Comparison of ENCODE assay signal across 1 cellular context in genomic region chr16:81175325-81175891, GRCh38.
A peak's percentile ranks its signal among the peaks of the same experiment; 100 is the strongest.
TF ChIP-seq lines count a peak whose summit lies in the region.

No MANE protein-coding gene starts in this region.

TF ChIP-seq in A549, 52 proteins besides CTCF, POLR2A, EP300 and RAD21 (continued from another document):
- TF ChIP-seq HES2 (IDR thresholded peaks at IDR 0.05) (no peak), CBX8 (IDR thresholded peaks at IDR 0.05) (no peak), MAZ (IDR thresholded peaks at IDR 0.05; ENCODE audit: borderline replicate concordance, low read depth, low read length) (no peak), BCL3 (IDR thresholded peaks at IDR 0.05) (peak; percentile 48; the same call in 1 of the 3 replicates), ATOH8 (CRISPR knock-in tag; IDR thresholded peaks at IDR 0.05; ENCODE audit: low read depth) (no peak), RNF2 (IDR thresholded peaks at IDR 0.05; ENCODE audit: borderline replicate concordance, low read depth) (no peak), ZNF302 (CRISPR knock-in tag; IDR thresholded peaks at IDR 0.05) (no peak), ELK1 (IDR thresholded peaks at IDR 0.05; ENCODE audit: low read depth, low read length) (no peak), JUN (IDR thresholded peaks at IDR 0.05) (peak; percentile 51 to 53; a peak in 1 of 5 replicates), TFCP2L1 (CRISPR knock-in tag; IDR thresholded peaks at IDR 0.05) (no peak), NR3C1 (IDR thresholded peaks at IDR 0.05) (no peak), FOSL2 (IDR thresholded peaks at IDR 0.05) (peak; percentile 38), FOSL2 (CRISPR knock-in tag; IDR thresholded peaks at IDR 0.05) (peak; percentile 75), GATA3 (IDR thresholded peaks at IDR 0.05; ENCODE audit: borderline replicate concordance) (peak; percentile 75; the same call in 1 of the 2 replicates), ZSCAN20 (CRISPR knock-in tag; IDR thresholded peaks at IDR 0.05) (no peak), EHF (CRISPR knock-in tag; IDR thresholded peaks at IDR 0.05) (no peak), BHLHE40 (IDR thresholded peaks at IDR 0.05; ENCODE audit: low read depth, low read length) (no peak), MAFK (IDR thresholded peaks at IDR 0.05; ENCODE audit: partially characterized antibody) (peak; percentile 72), PHF8 (IDR thresholded peaks at IDR 0.05; ENCODE audit: borderline replicate concordance, low read depth) (no peak), HMGXB4 (CRISPR knock-in tag; IDR thresholded peaks at IDR 0.05; ENCODE audit: borderline replicate concordance) (no peak), SMC3 (IDR thresholded peaks at IDR 0.05) (0 out of 3 replicates have a peak, but pooled peaks have one; percentile 22), JUNB (IDR thresholded peaks at IDR 0.05) (peak; percentile 72), FOXS1 (CRISPR knock-in tag; IDR thresholded peaks at IDR 0.05) (no peak), EHMT2 (IDR thresholded peaks at IDR 0.05; ENCODE audit: low read depth) (no peak), HOXB13 (CRISPR knock-in tag; IDR thresholded peaks at IDR 0.05; ENCODE audit: low read depth) (no peak), ZFP36 (IDR thresholded peaks at IDR 0.05; ENCODE audit: borderline replicate concordance, partially characterized antibody) (no peak), TP53 (CRISPR knock-in tag; IDR thresholded peaks at IDR 0.05) (no peak), HOXA7 (CRISPR knock-in tag; IDR thresholded peaks at IDR 0.05) (no peak)
